In the genomic region with DNA sequence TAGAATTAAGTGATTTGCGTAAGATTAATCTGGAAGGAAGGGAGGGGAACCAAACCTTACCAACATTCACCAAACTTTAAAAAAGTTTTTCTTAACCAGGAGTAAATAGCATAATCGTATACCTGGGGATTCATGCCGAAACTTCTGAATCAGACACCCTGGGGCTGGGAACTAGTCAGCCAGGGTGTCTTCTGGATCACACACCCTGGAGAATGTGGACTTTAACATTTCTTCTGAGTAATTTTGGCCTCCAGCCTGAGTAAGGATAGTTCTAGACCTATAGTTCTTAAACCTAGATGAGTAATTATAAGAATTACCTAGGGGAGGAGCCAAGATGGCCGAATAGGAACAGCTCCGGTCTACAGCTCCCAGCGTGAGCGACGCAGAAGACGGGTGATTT, we compare ENCODE assay signal across 1 cellular context.
TF ChIP-seq lines count a peak whose summit lies in the region.

No MANE protein-coding gene starts in this region.

TF ChIP-seq in GM23338, 12 proteins besides CTCF, POLR2A, EP300 and RAD21 (continued from another document):
- TF ChIP-seq, protein P1, sequence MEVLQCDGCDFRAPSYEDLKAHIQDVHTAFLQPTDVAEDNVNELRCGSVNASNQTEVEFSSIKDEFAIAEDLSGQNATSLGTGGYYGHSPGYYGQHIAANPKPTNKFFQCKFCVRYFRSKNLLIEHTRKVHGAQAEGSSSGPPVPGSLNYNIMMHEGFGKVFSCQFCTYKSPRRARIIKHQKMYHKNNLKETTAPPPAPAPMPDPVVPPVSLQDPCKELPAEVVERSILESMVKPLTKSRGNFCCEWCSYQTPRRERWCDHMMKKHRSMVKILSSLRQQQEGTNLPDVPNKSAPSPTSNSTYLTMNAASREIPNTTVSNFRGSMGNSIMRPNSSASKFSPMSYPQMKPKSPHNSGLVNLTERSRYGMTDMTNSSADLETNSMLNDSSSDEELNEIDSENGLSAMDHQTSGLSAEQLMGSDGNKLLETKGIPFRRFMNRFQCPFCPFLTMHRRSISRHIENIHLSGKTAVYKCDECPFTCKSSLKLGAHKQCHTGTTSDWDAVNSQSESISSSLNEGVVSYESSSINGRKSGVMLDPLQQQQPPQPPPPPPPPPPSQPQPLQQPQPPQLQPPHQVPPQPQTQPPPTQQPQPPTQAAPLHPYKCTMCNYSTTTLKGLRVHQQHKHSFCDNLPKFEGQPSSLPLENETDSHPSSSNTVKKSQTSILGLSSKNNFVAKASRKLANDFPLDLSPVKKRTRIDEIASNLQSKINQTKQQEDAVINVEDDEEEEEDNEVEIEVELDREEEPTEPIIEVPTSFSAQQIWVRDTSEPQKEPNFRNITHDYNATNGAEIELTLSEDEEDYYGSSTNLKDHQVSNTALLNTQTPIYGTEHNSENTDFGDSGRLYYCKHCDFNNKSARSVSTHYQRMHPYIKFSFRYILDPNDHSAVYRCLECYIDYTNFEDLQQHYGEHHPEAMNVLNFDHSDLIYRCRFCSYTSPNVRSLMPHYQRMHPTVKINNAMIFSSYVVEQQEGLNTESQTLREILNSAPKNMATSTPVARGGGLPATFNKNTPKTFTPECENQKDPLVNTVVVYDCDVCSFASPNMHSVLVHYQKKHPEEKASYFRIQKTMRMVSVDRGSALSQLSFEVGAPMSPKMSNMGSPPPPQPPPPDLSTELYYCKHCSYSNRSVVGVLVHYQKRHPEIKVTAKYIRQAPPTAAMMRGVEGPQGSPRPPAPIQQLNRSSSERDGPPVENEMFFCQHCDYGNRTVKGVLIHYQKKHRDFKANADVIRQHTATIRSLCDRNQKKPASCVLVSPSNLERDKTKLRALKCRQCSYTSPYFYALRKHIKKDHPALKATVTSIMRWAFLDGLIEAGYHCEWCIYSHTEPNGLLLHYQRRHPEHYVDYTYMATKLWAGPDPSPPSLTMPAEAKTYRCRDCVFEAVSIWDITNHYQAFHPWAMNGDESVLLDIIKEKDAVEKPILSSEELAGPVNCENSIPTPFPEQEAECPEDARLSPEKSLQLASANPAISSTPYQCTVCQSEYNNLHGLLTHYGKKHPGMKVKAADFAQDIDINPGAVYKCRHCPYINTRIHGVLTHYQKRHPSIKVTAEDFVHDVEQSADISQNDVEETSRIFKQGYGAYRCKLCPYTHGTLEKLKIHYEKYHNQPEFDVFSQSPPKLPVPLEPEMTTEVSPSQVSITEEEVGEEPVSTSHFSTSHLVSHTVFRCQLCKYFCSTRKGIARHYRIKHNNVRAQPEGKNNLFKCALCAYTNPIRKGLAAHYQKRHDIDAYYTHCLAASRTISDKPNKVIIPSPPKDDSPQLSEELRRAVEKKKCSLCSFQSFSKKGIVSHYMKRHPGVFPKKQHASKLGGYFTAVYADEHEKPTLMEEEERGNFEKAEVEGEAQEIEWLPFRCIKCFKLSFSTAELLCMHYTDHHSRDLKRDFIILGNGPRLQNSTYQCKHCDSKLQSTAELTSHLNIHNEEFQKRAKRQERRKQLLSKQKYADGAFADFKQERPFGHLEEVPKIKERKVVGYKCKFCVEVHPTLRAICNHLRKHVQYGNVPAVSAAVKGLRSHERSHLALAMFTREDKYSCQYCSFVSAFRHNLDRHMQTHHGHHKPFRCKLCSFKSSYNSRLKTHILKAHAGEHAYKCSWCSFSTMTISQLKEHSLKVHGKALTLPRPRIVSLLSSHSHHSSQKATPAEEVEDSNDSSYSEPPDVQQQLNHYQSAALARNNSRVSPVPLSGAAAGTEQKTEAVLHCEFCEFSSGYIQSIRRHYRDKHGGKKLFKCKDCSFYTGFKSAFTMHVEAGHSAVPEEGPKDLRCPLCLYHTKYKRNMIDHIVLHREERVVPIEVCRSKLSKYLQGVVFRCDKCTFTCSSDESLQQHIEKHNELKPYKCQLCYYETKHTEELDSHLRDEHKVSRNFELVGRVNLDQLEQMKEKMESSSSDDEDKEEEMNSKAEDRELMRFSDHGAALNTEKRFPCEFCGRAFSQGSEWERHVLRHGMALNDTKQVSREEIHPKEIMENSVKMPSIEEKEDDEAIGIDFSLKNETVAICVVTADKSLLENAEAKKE (CRISPR knock-in tag; IDR thresholded peaks at IDR 0.05): no peak
- TF ChIP-seq, protein P2, sequence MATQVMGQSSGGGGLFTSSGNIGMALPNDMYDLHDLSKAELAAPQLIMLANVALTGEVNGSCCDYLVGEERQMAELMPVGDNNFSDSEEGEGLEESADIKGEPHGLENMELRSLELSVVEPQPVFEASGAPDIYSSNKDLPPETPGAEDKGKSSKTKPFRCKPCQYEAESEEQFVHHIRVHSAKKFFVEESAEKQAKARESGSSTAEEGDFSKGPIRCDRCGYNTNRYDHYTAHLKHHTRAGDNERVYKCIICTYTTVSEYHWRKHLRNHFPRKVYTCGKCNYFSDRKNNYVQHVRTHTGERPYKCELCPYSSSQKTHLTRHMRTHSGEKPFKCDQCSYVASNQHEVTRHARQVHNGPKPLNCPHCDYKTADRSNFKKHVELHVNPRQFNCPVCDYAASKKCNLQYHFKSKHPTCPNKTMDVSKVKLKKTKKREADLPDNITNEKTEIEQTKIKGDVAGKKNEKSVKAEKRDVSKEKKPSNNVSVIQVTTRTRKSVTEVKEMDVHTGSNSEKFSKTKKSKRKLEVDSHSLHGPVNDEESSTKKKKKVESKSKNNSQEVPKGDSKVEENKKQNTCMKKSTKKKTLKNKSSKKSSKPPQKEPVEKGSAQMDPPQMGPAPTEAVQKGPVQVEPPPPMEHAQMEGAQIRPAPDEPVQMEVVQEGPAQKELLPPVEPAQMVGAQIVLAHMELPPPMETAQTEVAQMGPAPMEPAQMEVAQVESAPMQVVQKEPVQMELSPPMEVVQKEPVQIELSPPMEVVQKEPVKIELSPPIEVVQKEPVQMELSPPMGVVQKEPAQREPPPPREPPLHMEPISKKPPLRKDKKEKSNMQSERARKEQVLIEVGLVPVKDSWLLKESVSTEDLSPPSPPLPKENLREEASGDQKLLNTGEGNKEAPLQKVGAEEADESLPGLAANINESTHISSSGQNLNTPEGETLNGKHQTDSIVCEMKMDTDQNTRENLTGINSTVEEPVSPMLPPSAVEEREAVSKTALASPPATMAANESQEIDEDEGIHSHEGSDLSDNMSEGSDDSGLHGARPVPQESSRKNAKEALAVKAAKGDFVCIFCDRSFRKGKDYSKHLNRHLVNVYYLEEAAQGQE (IDR thresholded peaks at IDR 0.05; ENCODE audit: unreplicated experiment): no peak
- TF ChIP-seq, protein P3, sequence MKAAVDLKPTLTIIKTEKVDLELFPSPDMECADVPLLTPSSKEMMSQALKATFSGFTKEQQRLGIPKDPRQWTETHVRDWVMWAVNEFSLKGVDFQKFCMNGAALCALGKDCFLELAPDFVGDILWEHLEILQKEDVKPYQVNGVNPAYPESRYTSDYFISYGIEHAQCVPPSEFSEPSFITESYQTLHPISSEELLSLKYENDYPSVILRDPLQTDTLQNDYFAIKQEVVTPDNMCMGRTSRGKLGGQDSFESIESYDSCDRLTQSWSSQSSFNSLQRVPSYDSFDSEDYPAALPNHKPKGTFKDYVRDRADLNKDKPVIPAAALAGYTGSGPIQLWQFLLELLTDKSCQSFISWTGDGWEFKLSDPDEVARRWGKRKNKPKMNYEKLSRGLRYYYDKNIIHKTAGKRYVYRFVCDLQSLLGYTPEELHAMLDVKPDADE (IDR thresholded peaks at IDR 0.05): no peak
- TF ChIP-seq JUNB (IDR thresholded peaks at IDR 0.05; ENCODE audit: unreplicated experiment): no peak
- TF ChIP-seq STAT1 (IDR thresholded peaks at IDR 0.05; ENCODE audit: unreplicated experiment): no peak
- TF ChIP-seq ZNF114 (CRISPR knock-in tag; IDR thresholded peaks at IDR 0.05): no peak
- no peak for TF ChIP-seq POLR2AphosphoS5 (IDR thresholded peaks at IDR 0.05; ENCODE audit: low read depth)
